16 cellular contexts compared by ENCODE assay signal in the genomic region with DNA sequence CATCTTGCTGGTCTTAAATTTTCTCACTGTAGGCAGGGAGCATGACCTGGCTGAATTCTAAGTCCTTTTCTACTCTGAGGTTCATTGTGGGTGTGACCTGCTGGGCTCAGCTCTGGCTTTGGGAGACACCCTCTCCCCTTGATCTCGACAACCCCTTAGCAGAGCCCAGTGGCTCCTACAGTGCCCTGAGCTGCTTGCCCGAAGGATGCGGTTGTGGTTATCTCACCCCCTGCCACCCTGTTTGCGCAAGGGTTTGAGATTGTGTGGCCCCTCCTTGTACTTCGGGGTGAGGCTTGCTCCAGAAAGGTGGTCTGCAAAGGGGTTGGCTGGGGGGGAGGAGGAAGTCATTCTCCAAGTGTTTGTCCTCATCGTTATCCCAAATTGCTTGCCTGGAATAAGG.
"Had no signal": no experiment of that assay in that cellular context is flagged by ENCODE, and none has a peak within 500 bp of the region (broad histone marks: within the 10 kb centered on the region; RNA-seq: fewer than 3 reads in every experiment).

No MANE protein-coding gene starts in this region.

- H3K27ac Mint-ChIP-seq: activated T-cell treated with anti-CD3 and anti-CD28 coated beads, Interleukin-2, amount 50 U/mL, for 72 hours; neural progenitor cell; stimulated activated naive CD8-positive, alpha-beta T cell treated with anti-CD3 and anti-CD28 coated beads, Interleukin-15, amount 100 ng/mL, for 72 hours; T-helper 2 cell treated with Interferon-gamma antibody and Interleukin-4, amounts not matched to agents 5 μg/mL and 100 μg/mL, for 36 hours had no signal

- DNase-seq: activated CD4-positive, alpha-beta T cell treated with anti-CD3 and anti-CD28 coated beads for 1 hour; activated CD4-positive, alpha-beta T cell treated with anti-CD3 and anti-CD28 coated beads, Interleukin-2, amount 50 U/mL, for 48 hours; activated CD8-positive, alpha-beta memory T cell treated with anti-CD3 and anti-CD28 coated beads, Interleukin-2, amount 50 U/mL, for 4 hours; activated naive CD4-positive, alpha-beta T cell; activated T-cell treated with anti-CD3 and anti-CD28 coated beads, Interleukin-2, amount 50 U/mL, for 72 hours; aorta; heart left ventricle; islet precursor cell; stimulated activated CD4-positive, alpha-beta T cell treated with anti-CD3 and anti-CD28 coated beads, Interleukin-4, amount 100 ng/mL, for 1 hour; stimulated activated CD8-positive, alpha-beta memory T cell treated with anti-CD3 and anti-CD28 coated beads, Interleukin-4, amount 100 ng/mL, for 48 hours; stimulated activated naive CD8-positive, alpha-beta T cell treated with anti-CD3 and anti-CD28 coated beads, Interleukin-15, amount 100 ng/mL, for 72 hours had no signal

- H3K4me3 Mint-ChIP-seq: activated T-cell treated with anti-CD3 and anti-CD28 coated beads, Interleukin-2, amount 50 U/mL, for 72 hours; neural progenitor cell; stimulated activated naive CD8-positive, alpha-beta T cell treated with anti-CD3 and anti-CD28 coated beads, Interleukin-15, amount 100 ng/mL, for 72 hours; T-helper 2 cell treated with Interferon-gamma antibody and Interleukin-4, amounts not matched to agents 5 μg/mL and 100 μg/mL, for 36 hours had no signal

- ATAC-seq: activated T-cell treated with anti-CD3 and anti-CD28 coated beads, Interleukin-2, amount 50 U/mL, for 72 hours; stimulated activated naive CD8-positive, alpha-beta T cell treated with anti-CD3 and anti-CD28 coated beads, Interleukin-15, amount 100 ng/mL, for 72 hours had no signal

- H3K27ac ChIP-seq: neural progenitor cell, parathyroid adenoma had no signal

- FAIRE-seq: colon, frontal cortex had no signal

- H3K9me3 Mint-ChIP-seq: activated T-cell treated with anti-CD3 and anti-CD28 coated beads, Interleukin-2, amount 50 U/mL, for 72 hours; stimulated activated naive CD8-positive, alpha-beta T cell treated with anti-CD3 and anti-CD28 coated beads, Interleukin-15, amount 100 ng/mL, for 72 hours; T-helper 2 cell treated with Interferon-gamma antibody and Interleukin-4, amounts not matched to agents 5 μg/mL and 100 μg/mL, for 36 hours had no signal

- H3K27me3 ChIP-seq: heart left ventricle, neural progenitor cell had no signal

- H3K4me3 ChIP-seq: neural progenitor cell had no signal

- H3K36me3 ChIP-seq: heart left ventricle, neural progenitor cell had no signal

- H3K9me3 ChIP-seq: heart left ventricle had no signal
